ENCODE assay signal across 26 cellular contexts in genomic region chr7:10803720-10804119, GRCh38.
"Had no signal": no experiment of that assay in that cellular context is flagged by ENCODE, and none has a peak within 500 bp of the region (broad histone marks: within the 10 kb centered on the region; RNA-seq: fewer than 3 reads in every experiment).

No MANE protein-coding gene starts in this region.

- H3K4me3 ChIP-seq: left ventricle myocardium inferior, neural progenitor cell, prostate gland, skin epidermis, spleen, suprapubic skin, thoracic aorta, tibial artery, upper lobe of right lung had no signal

- H3K4me1 Mint-ChIP-seq: immature natural killer cell; naive thymus-derived CD8-positive, alpha-beta T cell; neural progenitor cell; stimulated activated effector memory CD8-positive, alpha-beta T cell treated with anti-CD3 and anti-CD28 coated beads, Interleukin-12 subunit alpha, Interleukin-12 subunit beta, amount 100 ng/mL, for 72 hours had no signal

- H3K79me2 ChIP-seq: parathyroid adenoma had no signal

- H3K4me1 ChIP-seq: left ventricle myocardium inferior, neural progenitor cell, parathyroid adenoma, prostate gland, spleen, suprapubic skin, upper lobe of right lung had no signal

- H3K27me3 ChIP-seq: neural progenitor cell, neutrophil, spleen, suprapubic skin, tibial artery, upper lobe of right lung had no signal

- H3K9me3 Mint-ChIP-seq: nephron; neural progenitor cell; stimulated activated naive CD8-positive, alpha-beta T cell treated with anti-CD3 and anti-CD28 coated beads, Interleukin-15, Interleukin-2, amounts not matched to agents 100 ng/mL and 50 ng/mL, for 24 hours had no signal

- H3K27me3 Mint-ChIP-seq: naive thymus-derived CD8-positive, alpha-beta T cell; stimulated activated naive CD8-positive, alpha-beta T cell treated with anti-CD3 and anti-CD28 coated beads, Interleukin-15, Interleukin-2, amounts not matched to agents 100 ng/mL and 50 ng/mL, for 24 hours had no signal

- DNase-seq: hypothalamus; immature natural killer cell; left ventricle myocardium inferior; mesenchymal stem cell; naive thymus-derived CD8-positive, alpha-beta T cell; occipital lobe; retina; right cardiac atrium; spleen; stimulated activated CD4-positive, alpha-beta T cell treated with anti-CD3 and anti-CD28 coated beads, Interleukin-4, amount 100 ng/mL, for 24 hours; stimulated activated naive CD4-positive, alpha-beta T cell; tibial artery; trophoblast cell; upper lobe of right lung had no signal

- H3K9ac ChIP-seq: neural progenitor cell, parathyroid adenoma had no signal

- H3K9me3 ChIP-seq: left ventricle myocardium inferior, neutrophil, prostate gland, spleen, suprapubic skin, thoracic aorta, tibial artery, upper lobe of right lung had no signal

- H3K4me3 Mint-ChIP-seq: immature natural killer cell; naive thymus-derived CD8-positive, alpha-beta T cell; nephron; neural progenitor cell; stimulated activated effector memory CD8-positive, alpha-beta T cell treated with anti-CD3 and anti-CD28 coated beads, Interleukin-12 subunit alpha, Interleukin-12 subunit beta, amount 100 ng/mL, for 72 hours; stimulated activated naive CD8-positive, alpha-beta T cell treated with anti-CD3 and anti-CD28 coated beads, Interleukin-15, Interleukin-2, amounts not matched to agents 100 ng/mL and 50 ng/mL, for 24 hours had no signal

- H2AFZ ChIP-seq: neural progenitor cell, parathyroid adenoma had no signal

- H3K36me3 ChIP-seq: left ventricle myocardium inferior, neural progenitor cell, neutrophil, prostate gland, spleen, suprapubic skin, thoracic aorta, tibial artery, upper lobe of right lung had no signal

- H3K27ac Mint-ChIP-seq: immature natural killer cell; naive thymus-derived CD8-positive, alpha-beta T cell; nephron; neural progenitor cell; stimulated activated effector memory CD8-positive, alpha-beta T cell treated with anti-CD3 and anti-CD28 coated beads, Interleukin-12 subunit alpha, Interleukin-12 subunit beta, amount 100 ng/mL, for 72 hours; stimulated activated naive CD8-positive, alpha-beta T cell treated with anti-CD3 and anti-CD28 coated beads, Interleukin-15, Interleukin-2, amounts not matched to agents 100 ng/mL and 50 ng/mL, for 24 hours had no signal

- H3K36me3 Mint-ChIP-seq: immature natural killer cell; naive thymus-derived CD8-positive, alpha-beta T cell; neural progenitor cell; stimulated activated effector memory CD8-positive, alpha-beta T cell treated with anti-CD3 and anti-CD28 coated beads, Interleukin-12 subunit alpha, Interleukin-12 subunit beta, amount 100 ng/mL, for 72 hours had no signal

- FAIRE-seq: islet of Langerhans, urothelium cell line had no signal

- H3K4me2 ChIP-seq: neural progenitor cell had no signal

- H3K27ac ChIP-seq: left ventricle myocardium inferior, neural progenitor cell, neutrophil, parathyroid adenoma, prostate gland, spleen, suprapubic skin, thoracic aorta, tibial artery, upper lobe of right lung had no signal
